8 cellular contexts compared by ENCODE assay signal in genomic region chr19:33794578-33795369, GRCh38. TPM values are rescaled to one million over a fixed set of nuclear protein-coding genes. Genes with fewer than 3 reads are reported as not detected.
DNase-seq lines count a peak whose midpoint lies in the region; ATAC-seq, FAIRE-seq and TF ChIP-seq lines count a peak whose summit lies in the region.

No MANE protein-coding gene starts in this region.

- FAIRE-seq in GM12891 (lab: Jason Lieb, UNC), result no peak

- H3K27ac ChIP-seq in muscle layer of colon (ENCODE audit: low read depth, low read length), result peak overlapping the region; percentile 82

- TF ChIP-seq POLR2A in GM12891 (IDR thresholded peaks at IDR 0.05; ENCODE audit: low read depth, low read length), result no peak

- H3K27me3 ChIP-seq in MG63 (no peaks in the 10 kb centered on the region), muscle layer of colon (ENCODE audit: control insufficient read depth in 1 of 2, insufficient read depth in 2 of 2, low read length in 2 of 2) (no peaks in the 10 kb centered on the region)

- H3K36me3 ChIP-seq in MG63 (peaks cover 15% of the 10 kb centered on the region), muscle layer of colon (ENCODE audit: insufficient read depth, low read length) (no peaks in the 10 kb centered on the region)

- H3K9me3 ChIP-seq in MG63, result no peaks in the 10 kb centered on the region
- no peaks in the 10 kb centered on the region for H3K9me3 ChIP-seq in muscle layer of colon (ENCODE audit: low read length)

- peak overlapping the region; percentile 97 for H3K4me3 ChIP-seq in MG63
- H3K4me3 ChIP-seq in muscle layer of colon (ENCODE audit: low read depth in 1 of 2, low read length in 2 of 2), result peak overlapping the region; percentile 43 to 55

- DNase-seq in AG08396 (ENCODE audit: low spot score) (peak; percentile 38), MG63 (no peak), ecto neural progenitor cell (ENCODE audit: low spot score) (peak; percentile 66), OCI-M1 (lab: John Stamatoyannopoulos, UW) (no peak), GM12891 (ENCODE audit: insufficient read length, low spot score) (no peak)

- peak overlapping the region; percentile 33 for H3K9ac ChIP-seq in muscle layer of colon (ENCODE audit: low read length)

- H3K4me1 ChIP-seq in muscle layer of colon (ENCODE audit: insufficient read depth, low read length), result peaks cover 11% of the 10 kb centered on the region

- no peak for ATAC-seq in GM21737 (IDR thresholded peaks at IDR 0.05; ENCODE audit: unreplicated experiment)
- no peak for ATAC-seq in HG02885 (IDR thresholded peaks at IDR 0.05; ENCODE audit: poor library complexity, unreplicated experiment)

TF ChIP-seq in GM12891, 5 proteins besides CTCF, POLR2A, EP300 and RAD21:
- TF ChIP-seq TAF1 (IDR thresholded peaks at IDR 0.05; ENCODE audit: low read depth, low read length) (no peak), SPI1 (IDR thresholded peaks at IDR 0.05; ENCODE audit: low read depth, low read length) (no peak), POLR2AphosphoS5 (IDR thresholded peaks at IDR 0.05; ENCODE audit: low read depth, low read length) (no peak), PAX5 (IDR thresholded peaks at IDR 0.05; ENCODE audit: insufficient read depth, low read length, severe bottlenecking) (no peak), POU2F2 (IDR thresholded peaks at IDR 0.05; ENCODE audit: low read depth, low read length) (no peak)
TF ChIP-seq in GM12891: peak in this region for 0.

RNA-seq across cellular contexts. Expression of gene KCTD15, which starts 1.9 kb away (rescaled TPM):
- 72.5 and 81.7 TPM in 2 replicates for total RNA-seq in MG63 (2014; rRNA removed; shearing (Covaris generic); ENCODE audit: low replicate concordance)
- 0.01 TPM for polyA plus RNA-seq in GM12891 (2012; ENCODE audit: low read depth, missing spikeins)

Comparison
In these comparisons a context has a peak if more than half of its experiments do, and no peak if none do; other contexts are left out.
1. DNase-seq: peak in AG08396 (single experiment) and ecto neural progenitor cell (single experiment); none in MG63 (single experiment), OCI-M1 (single experiment) and GM12891 (single experiment).